ENCODE assay signal across 1 cellular context in genomic region chr7:141490474-141490873, GRCh38.
TF ChIP-seq lines count a peak whose summit lies in the region.

No MANE protein-coding gene starts in this region.

TF ChIP-seq in WTC11, 78 proteins besides CTCF, POLR2A, EP300 and RAD21 (continued from another document):
- no peak for TF ChIP-seq EMX1 (CRISPR knock-in tag; IDR thresholded peaks at IDR 0.05)
- TF ChIP-seq GABPB1 (CRISPR knock-in tag; IDR thresholded peaks at IDR 0.05) = no peak
- TF ChIP-seq ZNF512 (CRISPR knock-in tag; IDR thresholded peaks at IDR 0.05; ENCODE audit: borderline replicate concordance) = no peak
- no peak for TF ChIP-seq ETV6 (CRISPR knock-in tag; IDR thresholded peaks at IDR 0.05)
- TF ChIP-seq PRRX2 (CRISPR knock-in tag; IDR thresholded peaks at IDR 0.05) = no peak
